Comparison of ENCODE assay signal across 2 cellular contexts in the genomic region with DNA sequence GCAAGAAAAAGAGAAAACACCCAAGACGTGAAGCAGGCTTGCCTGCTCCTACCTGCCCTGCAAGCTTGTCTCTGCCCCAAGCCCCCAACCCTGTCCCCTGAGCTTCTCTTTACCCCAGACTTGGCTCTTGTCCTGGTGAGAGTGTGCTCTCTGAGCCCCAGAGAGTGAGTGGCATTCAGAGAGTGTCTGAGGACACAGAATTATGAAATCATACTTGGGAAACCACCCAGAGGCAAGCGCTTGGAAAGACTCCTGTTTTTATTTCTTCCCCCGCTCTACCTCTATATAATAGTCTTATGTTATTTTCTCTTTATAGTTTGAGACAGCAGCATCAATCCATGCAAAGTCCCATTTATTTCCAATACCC.
A peak's percentile ranks its signal among the peaks of the same experiment; 100 is the strongest.
TF ChIP-seq lines count a peak whose summit lies in the region.

No MANE protein-coding gene starts in this region.

TF ChIP-seq in liver, 16 proteins besides CTCF, POLR2A, EP300 and RAD21 (continued from another document):
- no peak for TF ChIP-seq REST (IDR thresholded peaks at IDR 0.05)
- no peak for TF ChIP-seq ZBTB33 (IDR thresholded peaks at IDR 0.05)
- TF ChIP-seq EGR1 (IDR thresholded peaks at IDR 0.05; ENCODE audit: low read depth in 2 of 2) = no peak
- no peak for TF ChIP-seq NR2F2 (IDR thresholded peaks at IDR 0.05)
- no peak for TF ChIP-seq SP1 (IDR thresholded peaks at IDR 0.05)
- no peak for TF ChIP-seq MAX (IDR thresholded peaks at IDR 0.05)
- TF ChIP-seq FOXA2 (IDR thresholded peaks at IDR 0.05) = no peak
- TF ChIP-seq ATF3 (IDR thresholded peaks at IDR 0.05) = no peak
- TF ChIP-seq TAF1 (conservative IDR thresholded peaks at IDR 0.05) = no peak
- no peak for TF ChIP-seq JUND (IDR thresholded peaks at IDR 0.05)
- peak; percentile 55 to 75 for TF ChIP-seq RXRA (IDR thresholded peaks at IDR 0.05)
- TF ChIP-seq YY1 (IDR thresholded peaks at IDR 0.05) = peak; percentile 31
TF ChIP-seq in liver: peak in this region for 4.

TF ChIP-seq in HepG2, 621 proteins besides CTCF, POLR2A, EP300 and RAD21 (continued from another document):
- TF ChIP-seq, protein P1, sequence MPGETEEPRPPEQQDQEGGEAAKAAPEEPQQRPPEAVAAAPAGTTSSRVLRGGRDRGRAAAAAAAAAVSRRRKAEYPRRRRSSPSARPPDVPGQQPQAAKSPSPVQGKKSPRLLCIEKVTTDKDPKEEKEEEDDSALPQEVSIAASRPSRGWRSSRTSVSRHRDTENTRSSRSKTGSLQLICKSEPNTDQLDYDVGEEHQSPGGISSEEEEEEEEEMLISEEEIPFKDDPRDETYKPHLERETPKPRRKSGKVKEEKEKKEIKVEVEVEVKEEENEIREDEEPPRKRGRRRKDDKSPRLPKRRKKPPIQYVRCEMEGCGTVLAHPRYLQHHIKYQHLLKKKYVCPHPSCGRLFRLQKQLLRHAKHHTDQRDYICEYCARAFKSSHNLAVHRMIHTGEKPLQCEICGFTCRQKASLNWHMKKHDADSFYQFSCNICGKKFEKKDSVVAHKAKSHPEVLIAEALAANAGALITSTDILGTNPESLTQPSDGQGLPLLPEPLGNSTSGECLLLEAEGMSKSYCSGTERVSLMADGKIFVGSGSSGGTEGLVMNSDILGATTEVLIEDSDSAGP (CRISPR knock-in tag; IDR thresholded peaks at IDR 0.05; ENCODE audit: borderline replicate concordance) = no peak
- no peak for TF ChIP-seq KLF9 (CRISPR knock-in tag; IDR thresholded peaks at IDR 0.05; ENCODE audit: low read depth)
- TF ChIP-seq, protein P2, sequence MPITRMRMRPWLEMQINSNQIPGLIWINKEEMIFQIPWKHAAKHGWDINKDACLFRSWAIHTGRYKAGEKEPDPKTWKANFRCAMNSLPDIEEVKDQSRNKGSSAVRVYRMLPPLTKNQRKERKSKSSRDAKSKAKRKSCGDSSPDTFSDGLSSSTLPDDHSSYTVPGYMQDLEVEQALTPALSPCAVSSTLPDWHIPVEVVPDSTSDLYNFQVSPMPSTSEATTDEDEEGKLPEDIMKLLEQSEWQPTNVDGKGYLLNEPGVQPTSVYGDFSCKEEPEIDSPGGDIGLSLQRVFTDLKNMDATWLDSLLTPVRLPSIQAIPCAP (CRISPR knock-in tag; IDR thresholded peaks at IDR 0.05; ENCODE audit: low read depth) = no peak
TF ChIP-seq in HepG2: peak in this region for 0.
